ENCODE assay signal across 1 cellular context in genomic region chr11:125887373-125888324, GRCh38.
TF ChIP-seq lines count a peak whose summit lies in the region.

Gene HYLS1, plus strand, starts transcription at chr11:125887668. Its CDS starts 11,701 bp downstream, at chr11:125899369.

TF ChIP-seq in HepG2, 621 proteins besides CTCF, POLR2A, EP300 and RAD21 (continued from another document and continues in another):
- TF ChIP-seq DMTF1 (CRISPR knock-in tag; IDR thresholded peaks at IDR 0.05): no peak
- TF ChIP-seq DDIT3 (CRISPR knock-in tag; IDR thresholded peaks at IDR 0.05): no peak
- no peak for TF ChIP-seq BRD4 (CRISPR knock-in tag; IDR thresholded peaks at IDR 0.05)
- no peak for TF ChIP-seq ZNF7 (CRISPR knock-in tag; IDR thresholded peaks at IDR 0.05)
- peak; percentile 93; the same call in 1 of the 2 replicates for TF ChIP-seq ZNF598 (CRISPR knock-in tag; IDR thresholded peaks at IDR 0.05; ENCODE audit: borderline replicate concordance)
- no peak for TF ChIP-seq E2F5 (CRISPR knock-in tag; conservative IDR thresholded peaks at IDR 0.05)
- TF ChIP-seq THAP9 (CRISPR knock-in tag; IDR thresholded peaks at IDR 0.05; ENCODE audit: borderline replicate concordance): no peak; the same call in 1 of the 2 replicates
- TF ChIP-seq ZNF292 (CRISPR knock-in tag; IDR thresholded peaks at IDR 0.05; ENCODE audit: borderline replicate concordance, low read depth): peak; percentile 21; the same call in 1 of the 2 replicates
- no peak for TF ChIP-seq HOMEZ (CRISPR knock-in tag; IDR thresholded peaks at IDR 0.05; ENCODE audit: low read depth)
- TF ChIP-seq MAFK (conservative IDR thresholded peaks at IDR 0.05 in 1 of 2, IDR thresholded peaks at IDR 0.05 in 1 of 2; ENCODE audit: low read length in 2 of 2): no peak
- TF ChIP-seq ZNF709 (CRISPR knock-in tag; IDR thresholded peaks at IDR 0.05): 0 out of 2 replicates have a peak, but pooled peaks have one; percentile 37
- TF ChIP-seq ARNT (IDR thresholded peaks at IDR 0.05): no peak
- no peak for TF ChIP-seq ZNF224 (CRISPR knock-in tag; IDR thresholded peaks at IDR 0.05)
- peak; percentile 85; the same call in 1 of the 2 replicates for TF ChIP-seq ZHX1 (CRISPR knock-in tag; IDR thresholded peaks at IDR 0.05; ENCODE audit: low read depth)
- peak; percentile 23; the same call in 1 of the 2 replicates for TF ChIP-seq GFI1 (CRISPR knock-in tag; IDR thresholded peaks at IDR 0.05; ENCODE audit: borderline replicate concordance)
- TF ChIP-seq SRF (IDR thresholded peaks at IDR 0.05; ENCODE audit: low read depth, low read length): no peak
- no peak for TF ChIP-seq ONECUT2 (CRISPR knock-in tag; IDR thresholded peaks at IDR 0.05)
- no peak for TF ChIP-seq PCBP2 (optimal IDR thresholded peaks at IDR 0.05; ENCODE audit: low read depth, low read length, poor library complexity, severe bottlenecking)
- TF ChIP-seq NFE2 (CRISPR knock-in tag; IDR thresholded peaks at IDR 0.05): no peak
- no peak for TF ChIP-seq ZNF597 (CRISPR knock-in tag; IDR thresholded peaks at IDR 0.05)
- TF ChIP-seq TBX2 (CRISPR knock-in tag; IDR thresholded peaks at IDR 0.05; ENCODE audit: borderline replicate concordance): peak; percentile 56; the same call in 1 of the 2 replicates
- TF ChIP-seq SIN3A (IDR thresholded peaks at IDR 0.05; ENCODE audit: borderline replicate concordance, low read depth, low read length): no peak
- no peak; the same call in 1 of the 2 replicates for TF ChIP-seq SOX13 (IDR thresholded peaks at IDR 0.05)
- 0 out of 4 replicates have a peak, but pooled peaks of 1 of the 2 experiments have one; percentile 4 for TF ChIP-seq SOX13 (CRISPR knock-in tag; conservative IDR thresholded peaks at IDR 0.05 in 1 of 2, IDR thresholded peaks at IDR 0.05 in 1 of 2)
- TF ChIP-seq ZBTB46 (CRISPR knock-in tag; IDR thresholded peaks at IDR 0.05; ENCODE audit: borderline replicate concordance): no peak
- TF ChIP-seq KDM5B (CRISPR knock-in tag; IDR thresholded peaks at IDR 0.05; ENCODE audit: borderline replicate concordance): peak; percentile 85
- no peak; the same call in 1 of the 2 replicates for TF ChIP-seq IRF2 (CRISPR knock-in tag; IDR thresholded peaks at IDR 0.05)
- no peak for TF ChIP-seq TBP (CRISPR knock-in tag; IDR thresholded peaks at IDR 0.05)
- no peak for TF ChIP-seq KDM1A (CRISPR knock-in tag; IDR thresholded peaks at IDR 0.05)
- no peak for TF ChIP-seq ZKSCAN5 (CRISPR knock-in tag; IDR thresholded peaks at IDR 0.05)
- TF ChIP-seq PRPF4 (IDR thresholded peaks at IDR 0.05; ENCODE audit: low read depth, low read length, poor library complexity, severe bottlenecking): no peak
- peak; percentile 40; the same call in 1 of the 2 replicates for TF ChIP-seq ZNF563 (CRISPR knock-in tag; IDR thresholded peaks at IDR 0.05)
- TF ChIP-seq ZNF496 (CRISPR knock-in tag; IDR thresholded peaks at IDR 0.05; ENCODE audit: insufficient replicate concordance): no peak
- TF ChIP-seq NR2F2 (IDR thresholded peaks at IDR 0.05; ENCODE audit: borderline replicate concordance, low read depth): no peak
- no peak for TF ChIP-seq PREB (CRISPR knock-in tag; IDR thresholded peaks at IDR 0.05)
- peak; percentile 24; the same call in 1 of the 2 replicates for TF ChIP-seq KLF6 (CRISPR knock-in tag; IDR thresholded peaks at IDR 0.05)
- TF ChIP-seq MTERF4 (CRISPR knock-in tag; IDR thresholded peaks at IDR 0.05): no peak
- TF ChIP-seq SALL1 (CRISPR knock-in tag; IDR thresholded peaks at IDR 0.05): peak; percentile 64
- TF ChIP-seq ZNF782 (CRISPR knock-in tag; IDR thresholded peaks at IDR 0.05; ENCODE audit: borderline replicate concordance): no peak
- no peak for TF ChIP-seq SMAD3 (CRISPR knock-in tag; IDR thresholded peaks at IDR 0.05)
- no peak for TF ChIP-seq ZNF362 (CRISPR knock-in tag; IDR thresholded peaks at IDR 0.05; ENCODE audit: borderline replicate concordance)
- TF ChIP-seq ZNF605 (CRISPR knock-in tag; IDR thresholded peaks at IDR 0.05): no peak; the same call in 1 of the 2 replicates
- TF ChIP-seq ZNF550 (CRISPR knock-in tag; IDR thresholded peaks at IDR 0.05; ENCODE audit: borderline replicate concordance): no peak
- no peak for TF ChIP-seq SRSF9 (IDR thresholded peaks at IDR 0.05; ENCODE audit: borderline replicate concordance, insufficient read depth, low read depth, low read length, poor library complexity, severe bottlenecking)
- peak; percentile 71; the same call in 1 of the 2 replicates for TF ChIP-seq YEATS4 (CRISPR knock-in tag; IDR thresholded peaks at IDR 0.05; ENCODE audit: borderline replicate concordance)
- TF ChIP-seq MYNN (CRISPR knock-in tag; IDR thresholded peaks at IDR 0.05; ENCODE audit: low read depth): no peak
- peak; percentile 63; the same call in 1 of the 2 replicates for TF ChIP-seq ZNF576 (CRISPR knock-in tag; IDR thresholded peaks at IDR 0.05)
